36 cellular contexts compared by ENCODE assay signal in genomic region chrX:108900333-108900732, GRCh38.
DNase-seq lines count a peak whose midpoint lies in the region; ATAC-seq, FAIRE-seq and TF ChIP-seq lines count a peak whose summit lies in the region.
"Had no signal": no experiment of that assay in that cellular context is flagged by ENCODE, and none has a peak within 500 bp of the region (broad histone marks: within the 10 kb centered on the region; RNA-seq: fewer than 3 reads in every experiment).

No MANE protein-coding gene starts in this region.

- intact Hi-C loops in HepG2 (cut with micrococcal nuclease; ENCODE audit: unreplicated experiment), result no loop called here
- intact Hi-C loops in right lobe of liver (cut with DNase I), result no loop called here
- intact Hi-C loops in stomach (cut with DNase I; ENCODE audit: low total_unique reads), result no loop called here

- no peak for TF ChIP-seq RAD21 in HepG2 (CRISPR knock-in tag; IDR thresholded peaks at IDR 0.05)
- no peak for TF ChIP-seq RAD21 in A549 (conservative IDR thresholded peaks at IDR 0.05 in 1 of 2, IDR thresholded peaks at IDR 0.05 in 1 of 2)

- ATAC-seq in HepG2, result no peak
- no peak for ATAC-seq in right lobe of liver
- no peak for ATAC-seq in A549
- ATAC-seq: CD8-positive, alpha-beta T cell had no signal

- no peak for TF ChIP-seq CTCF in HepG2 (CRISPR knock-in tag; IDR thresholded peaks at IDR 0.05)
- TF ChIP-seq CTCF in right lobe of liver (IDR thresholded peaks at IDR 0.05), result no peak
- TF ChIP-seq CTCF in A549 (IDR thresholded peaks at IDR 0.05), result no peak
- TF ChIP-seq CTCF in HEK293 (tag by site-specific recombination; IDR thresholded peaks at IDR 0.05), result no peak
- TF ChIP-seq CTCF in astrocyte (IDR thresholded peaks at IDR 0.05; ENCODE audit: insufficient read depth, low read depth, low read length), result no peak
- no peak for TF ChIP-seq CTCF in stomach (IDR thresholded peaks at IDR 0.05)

- H3K36me3 Mint-ChIP-seq in astrocyte (ENCODE audit: low read depth, unreplicated experiment), result no peaks in the 10 kb centered on the region
- H3K36me3 Mint-ChIP-seq: CD14-positive monocyte; CD4-positive, CD25-positive, alpha-beta regulatory T cell; CD8-positive, alpha-beta T cell had no signal

- in situ Hi-C loops in HepG2 (cut with HindIII; ENCODE audit: extremely low pct_ligation_motif_present, low pct_unique_long_range_greater_than_20kb), result no loop called here

- DNase-seq in HepG2 (ENCODE audit: low spot score) (no peak), right lobe of liver (no peak), A549 (ENCODE audit: low read depth in 1 of 2, low spot score in 1 of 2) (no peak), astrocyte (ENCODE audit: low read depth) (no peak), stomach (no peak), T-helper 2 cell (no peak), mucosa of gallbladder (ENCODE audit: low spot score) (no peak)
- DNase-seq: 8988T; ACHN; AML-193; BE2C; C1 segment of cervical spinal cord; Caco-2; Calu3; CD4-positive, alpha-beta memory T cell; CD4-positive, alpha-beta T cell; CD4-positive, CD25-positive, alpha-beta regulatory T cell; CD8-positive, alpha-beta memory T cell; CD8-positive, alpha-beta T cell; COR-L47; DMS 273 treated with DMSO at 0.1 percent for 48 hours; DMS153; DMS53; DMS79; DMS79 treated with DMSO at 0.1 percent for 48 hours; DND-41; EL had no signal

- no peaks in the 10 kb centered on the region for H3K4me1 Mint-ChIP-seq in astrocyte (ENCODE audit: low read depth, unreplicated experiment)
- H3K4me1 Mint-ChIP-seq: B cell; CD14-positive monocyte; CD4-positive, alpha-beta memory T cell; CD4-positive, CD25-positive, alpha-beta regulatory T cell; CD8-positive, alpha-beta memory T cell had no signal

- H3K27ac Mint-ChIP-seq in astrocyte (ENCODE audit: unreplicated experiment), result no peak overlapping the region
- H3K27ac Mint-ChIP-seq: B cell; CD14-positive monocyte; CD4-positive, alpha-beta memory T cell; CD4-positive, alpha-beta T cell; CD4-positive, CD25-positive, alpha-beta regulatory T cell; CD8-positive, alpha-beta memory T cell; CD8-positive, alpha-beta T cell had no signal

- TF ChIP-seq POLR2A in HepG2 (IDR thresholded peaks at IDR 0.05; ENCODE audit: insufficient read depth in 1 of 2, low read depth in 2 of 2, low read length in 2 of 2), result no peak
- TF ChIP-seq POLR2A in right lobe of liver (IDR thresholded peaks at IDR 0.05), result no peak
- TF ChIP-seq POLR2A in A549 (IDR thresholded peaks at IDR 0.05; ENCODE audit: low read length), result no peak
- no peak for TF ChIP-seq POLR2A in stomach (IDR thresholded peaks at IDR 0.05)

- no peak overlapping the region for H3K9ac ChIP-seq in HepG2 (ENCODE audit: insufficient read depth, low read depth, low read length)
- H3K9ac ChIP-seq in astrocyte (ENCODE audit: low read length), result no peak overlapping the region
- H3K9ac ChIP-seq: BLaER1; BLaER1 treated with 17β-estradiol and CSF1 and Interleukin-3, amounts not matched to agents 10 nM and 100 nM had no signal

- no peak overlapping the region for H3K4me3 ChIP-seq in HepG2 (replicated peaks in 1 of 3; ENCODE audit: insufficient read depth in 1 of 3, low read depth in 2 of 3, low read length in 3 of 3)
- H3K4me3 ChIP-seq in right lobe of liver, result no peak overlapping the region
- no peak overlapping the region for H3K4me3 ChIP-seq in A549
- no peak overlapping the region for H3K4me3 ChIP-seq in HEK293 (ENCODE audit: low read depth, low read length)
- no peak overlapping the region for H3K4me3 ChIP-seq in astrocyte (ENCODE audit: insufficient read depth, low read depth, low read length)
- no peak overlapping the region for H3K4me3 ChIP-seq in stomach
- H3K4me3 ChIP-seq: BLaER1; BLaER1 treated with 17β-estradiol and CSF1 and Interleukin-3, amounts not matched to agents 10 nM and 100 nM had no signal

- peaks cover 3% of the 10 kb centered on the region for H3K9me3 Mint-ChIP-seq in astrocyte (ENCODE audit: unreplicated experiment)
- H3K9me3 Mint-ChIP-seq: CD4-positive, alpha-beta T cell had no signal

- no peak for TF ChIP-seq EP300 in HepG2 (IDR thresholded peaks at IDR 0.05; ENCODE audit: low read depth in 2 of 2, low read length in 2 of 2)
- no peak for TF ChIP-seq EP300 in HepG2 (CRISPR knock-in tag; IDR thresholded peaks at IDR 0.05; ENCODE audit: borderline replicate concordance)
- no peak for TF ChIP-seq EP300 in A549 (IDR thresholded peaks at IDR 0.05)
- no peak for TF ChIP-seq EP300 in stomach (IDR thresholded peaks at IDR 0.05)

- H4K20me1 ChIP-seq in HepG2 (ENCODE audit: insufficient read depth, low read length) (no peaks in the 10 kb centered on the region), astrocyte (ENCODE audit: insufficient read depth, low read length) (no peaks in the 10 kb centered on the region)
- H4K20me1 ChIP-seq: BLaER1; BLaER1 treated with 17β-estradiol and CSF1 and Interleukin-3, amounts not matched to agents 10 nM and 100 nM had no signal

- H3K27ac ChIP-seq in HepG2 (ENCODE audit: extremely low read length, insufficient read depth, low read length) (no peak overlapping the region), right lobe of liver (no peak overlapping the region), A549 (no peak overlapping the region), HEK293 (ENCODE audit: extremely low read depth, low read depth, low read length) (no peak overlapping the region), astrocyte (ENCODE audit: low read depth, low read length) (no peak overlapping the region), stomach (no peak overlapping the region)
- H3K27ac ChIP-seq: 22Rv1; BLaER1; BLaER1 treated with 17β-estradiol and CSF1 and Interleukin-3, amounts not matched to agents 10 nM and 100 nM; C4-2B had no signal

- H3K4me1 ChIP-seq in HepG2 (ENCODE audit: insufficient read depth, low read length) (no peaks in the 10 kb centered on the region), right lobe of liver (no peaks in the 10 kb centered on the region), A549 (no peaks in the 10 kb centered on the region), HEK293 (ENCODE audit: control insufficient read depth, insufficient read depth, low read length) (no peaks in the 10 kb centered on the region), astrocyte (ENCODE audit: insufficient read depth, low read length) (no peaks in the 10 kb centered on the region), stomach (no peaks in the 10 kb centered on the region)
- H3K4me1 ChIP-seq: BE2C; BLaER1; BLaER1 treated with 17β-estradiol and CSF1 and Interleukin-3, amounts not matched to agents 10 nM and 100 nM; Caco-2 had no signal

- no peaks in the 10 kb centered on the region for H3K27me3 ChIP-seq in HepG2 (ENCODE audit: control insufficient read depth in 1 of 2, insufficient read depth in 2 of 2, low read length in 2 of 2)
- no peaks in the 10 kb centered on the region for H3K27me3 ChIP-seq in right lobe of liver
- H3K27me3 ChIP-seq in astrocyte (ENCODE audit: insufficient read depth, low read length), result no peaks in the 10 kb centered on the region
- no peaks in the 10 kb centered on the region for H3K27me3 ChIP-seq in stomach
- H3K27me3 ChIP-seq: BE2C had no signal

- BruUV-seq in HepG2 (replicated peaks; lab: Mats Ljungman, UMichigan), result no TSS peak

- no peaks in the 10 kb centered on the region for H3K79me2 ChIP-seq in HepG2 (ENCODE audit: insufficient read depth, low read length)
- no peaks in the 10 kb centered on the region for H3K79me2 ChIP-seq in astrocyte (ENCODE audit: insufficient read depth, low read length)

- CTCF ChIA-PET in HepG2 (lab: Yijun Ruan, JAX; ENCODE audit: low intra/inter-chr PET ratio, low total read pairs) (no interaction called here), A549 (lab: Yijun Ruan, JAX) (no interaction called here), HEK293 (lab: Yijun Ruan, JAX) (no interaction called here)

- no peak overlapping the region for H3K4me3 Mint-ChIP-seq in astrocyte (ENCODE audit: unreplicated experiment)
- H3K4me3 Mint-ChIP-seq: B cell; CD14-positive monocyte; CD4-positive, alpha-beta memory T cell; CD4-positive, alpha-beta T cell; CD4-positive, CD25-positive, alpha-beta regulatory T cell; CD8-positive, alpha-beta memory T cell; CD8-positive, alpha-beta T cell had no signal

- WGBS in HepG2 (ENCODE audit: low lambda C conversion rate), result 6% methylated on average over 1 of the region's 1 CpG
- 30% methylated on average over 1 of the region's 1 CpG for WGBS in right lobe of liver (ENCODE audit: insufficient coverage, low coverage, low lambda C conversion rate, missing lambda C conversion rate)
- WGBS in A549 (ENCODE audit: missing lambda C conversion rate), result 0% methylated on average over 1 of the region's 1 CpG
- WGBS in stomach, 5 donors, result 55 to 79% (median 63%) methylated on average over 1 of the region's 1 CpG

- H3K27me3 Mint-ChIP-seq in astrocyte (ENCODE audit: low read depth, unreplicated experiment), result no peaks in the 10 kb centered on the region
- H3K27me3 Mint-ChIP-seq: B cell; CD4-positive, alpha-beta memory T cell; CD4-positive, alpha-beta T cell; CD4-positive, CD25-positive, alpha-beta regulatory T cell had no signal

- FAIRE-seq in HepG2 (lab: Jason Lieb, UNC), result no peak
- peak; percentile 68 for FAIRE-seq in A549 (lab: Jason Lieb, UNC)
- FAIRE-seq in astrocyte (lab: Jason Lieb, UNC), result peak; percentile 50
- FAIRE-seq: A204.1, D721Med had no signal

- H3K4me2 ChIP-seq in HepG2 (ENCODE audit: low read depth, low read length) (no peak overlapping the region), A549 (no peak overlapping the region), astrocyte (ENCODE audit: low read length) (no peak overlapping the region)
- H3K4me2 ChIP-seq: BLaER1; BLaER1 treated with 17β-estradiol and CSF1 and Interleukin-3, amounts not matched to agents 10 nM and 100 nM had no signal

- no peak overlapping the region for H2AFZ ChIP-seq in HepG2 (ENCODE audit: low read length)
- H2AFZ ChIP-seq in astrocyte (ENCODE audit: low read depth, low read length), result no peak overlapping the region

- no peaks in the 10 kb centered on the region; the same call in 1 of the 2 replicates for H3K9me3 ChIP-seq in HepG2 (ENCODE audit: low read length)
- H3K9me3 ChIP-seq in right lobe of liver, result no peaks in the 10 kb centered on the region
- no peaks in the 10 kb centered on the region for H3K9me3 ChIP-seq in A549
- H3K9me3 ChIP-seq in HEK293 (ENCODE audit: control insufficient read depth, insufficient read depth, low read depth, low read length), result peaks cover 4% of the 10 kb centered on the region; the same call in 1 of the 2 replicates
- no peaks in the 10 kb centered on the region for H3K9me3 ChIP-seq in astrocyte (ENCODE audit: insufficient read depth, low read depth, low read length)
- H3K9me3 ChIP-seq in stomach, result peaks cover 0 to 36% (median 6%) of the 10 kb centered on the region in 4 donors
- H3K9me3 ChIP-seq: BE2C, Caco-2 had no signal

- POLR2A ChIA-PET in HepG2 (lab: Yijun Ruan, JAX) (no interaction called here), A549 (lab: Yijun Ruan, JAX) (no interaction called here), HEK293 (lab: Yijun Ruan, JAX) (no interaction called here)

- H3K36me3 ChIP-seq in HepG2 (replicated peaks in 1 of 2; ENCODE audit: control insufficient read depth in 1 of 2, insufficient read depth in 2 of 2, low read length in 2 of 2) (no peaks in the 10 kb centered on the region), right lobe of liver (no peaks in the 10 kb centered on the region), HEK293 (ENCODE audit: control insufficient read depth in 2 of 2, insufficient read depth in 1 of 2, low read length in 2 of 2) (no peaks in the 10 kb centered on the region), astrocyte (ENCODE audit: insufficient read depth, low read length) (no peaks in the 10 kb centered on the region), stomach (no peaks in the 10 kb centered on the region)
- H3K36me3 ChIP-seq: BE2C; BLaER1; BLaER1 treated with 17β-estradiol and CSF1 and Interleukin-3, amounts not matched to agents 10 nM and 100 nM had no signal

Comparison
In these comparisons a context has a peak if more than half of its experiments do, and no peak if none do; other contexts are left out.
1. Of the 63 proteins assayed by ChIP-seq in both HepG2 and HEK293: peak only in HepG2: none; only in HEK293: ATF2; in both: none; in neither: 62.